8 cellular contexts compared by ENCODE assay signal in genomic region chr2:10072656-10073480, GRCh38. TPM values are rescaled to one million over a fixed set of nuclear protein-coding genes. Genes with fewer than 3 reads are reported as not detected.
DNase-seq lines count a peak whose midpoint lies in the region; ATAC-seq, FAIRE-seq and TF ChIP-seq lines count a peak whose summit lies in the region.

No MANE protein-coding gene starts in this region.

- TF ChIP-seq CTCF in cardiac fibroblast (IDR thresholded peaks at IDR 0.05; ENCODE audit: low read depth, low read length) (peak; percentile 91), kidney (IDR thresholded peaks at IDR 0.05; ENCODE audit: borderline replicate concordance, extremely low read depth, insufficient read depth) (peak; percentile 96)

- in situ Hi-C loops in ACHN (cut with HindIII; ENCODE audit: low pct_ligation_motif_present, low pct_unique_long_range_greater_than_20kb, low sequenced_read_pairs), result no loop called here

- H3K4me3 ChIP-seq in cardiac fibroblast (replicated peaks in 1 of 2; ENCODE audit: low read depth in 2 of 2, low read length in 2 of 2), result no peak overlapping the region
- H3K4me3 ChIP-seq in kidney (ENCODE audit: low read length in 2 of 2), result peak overlapping the region; percentile 32 to 40

- H3K27ac ChIP-seq in kidney (ENCODE audit: low read depth in 2 of 2, low read length in 2 of 2), result peak overlapping the region in 1 of 2 donors; percentile 51

- FAIRE-seq in kidney (lab: Jason Lieb, UNC), result no peak

- peak overlapping the region in 1 of 2 donors; percentile 58 for H3K9ac ChIP-seq in kidney (ENCODE audit: low read length in 2 of 2)

- H3K9me3 ChIP-seq in kidney (ENCODE audit: control insufficient read depth in 1 of 2, low read length in 2 of 2), result no peaks in the 10 kb centered on the region

- ATAC-seq in GM18861 (IDR thresholded peaks at IDR 0.05; ENCODE audit: unreplicated experiment), result peak; percentile 75
- peak; percentile 84 for ATAC-seq in HG03139 (IDR thresholded peaks at IDR 0.05; ENCODE audit: unreplicated experiment)

- H3K4me1 ChIP-seq in kidney (ENCODE audit: control insufficient read depth in 1 of 2, insufficient read depth in 1 of 2, low read depth in 1 of 2, low read length in 2 of 2), result peaks cover 23 to 27% of the 10 kb centered on the region in 2 donors

- DNase-seq in ACHN (peak; percentile 86), NCI-H345 (lab: John Stamatoyannopoulos, UW) (peak; percentile 93), cardiac fibroblast (ENCODE audit: low read depth in 2 of 2) (peak; percentile 90 to 92), kidney (peak; percentile 91)
- peak; percentile 45 to 59 (median 52) for DNase-seq in activated CD4-positive, CD25-positive, alpha-beta regulatory T cell (lab: John Stamatoyannopoulos, UW)
- peak; percentile 74 to 82 for DNase-seq in stimulated activated CD4-positive, alpha-beta T cell treated with anti-CD3 and anti-CD28 coated beads, Interleukin-2, amount 100 ng/mL, for 24 hours

- H3K36me3 ChIP-seq in kidney (ENCODE audit: control insufficient read depth in 1 of 2, insufficient read depth in 2 of 2, low read length in 2 of 2), result peaks cover 0 to 4% of the 10 kb centered on the region in 2 donors

- intact Hi-C loops in kidney (cut with DNase I), result loop anchor here (10.0 kb wide), 1 partner anchor 362 kb away; no protein-coding TSS in a partner anchor

RNA-seq across cellular contexts. Expression of gene CYS1, which starts 7.3 kb away (rescaled TPM):
- total RNA-seq in kidney, result 245 TPM
- polyA plus RNA-seq in kidney (ENCODE audit: insufficient read depth, low read depth, low replicate concordance), result 276 TPM

RNA-seq across cellular contexts. Expression of gene KLF11, which starts 29.5 kb away (rescaled TPM):
- total RNA-seq in kidney, result 34.0 TPM
- 9.4 TPM for polyA plus RNA-seq in kidney (ENCODE audit: insufficient read depth, low read depth, low replicate concordance)

RNA-seq across cellular contexts. Expression of gene RRM2, which starts 49.7 kb away (rescaled TPM):
- total RNA-seq in kidney, result 5.5 TPM
- 3.6 TPM for polyA plus RNA-seq in kidney (ENCODE audit: insufficient read depth, low read depth, low replicate concordance)

Comparison
In these comparisons a context has a peak if more than half of its experiments do, and no peak if none do; other contexts are left out.
1. H3K4me3 ChIP-seq: peak in kidney (2 of 2); none in cardiac fibroblast (0 of 2).
2. Peak in every context shown above with its lines, with median percentiles within 50 percentile points of each other: DNase-seq.